ENCODE assay signal across 1 cellular context in genomic region chr7:27095050-27095896, GRCh38.
TF ChIP-seq lines count a peak whose summit lies in the region.

No MANE protein-coding gene starts in this region.

TF ChIP-seq in HEK293, 187 proteins besides CTCF, POLR2A, EP300 and RAD21 (continued from another document):
- TF ChIP-seq ZBTB10 (tag by site-specific recombination; IDR thresholded peaks at IDR 0.05): peak; percentile 49
- no peak for TF ChIP-seq ZNF654 (tag by site-specific recombination; IDR thresholded peaks at IDR 0.05; ENCODE audit: low read depth)
- no peak for TF ChIP-seq ZNF362 (tag by site-specific recombination; IDR thresholded peaks at IDR 0.05)
- no peak for TF ChIP-seq ZNF394 (tag by site-specific recombination; IDR thresholded peaks at IDR 0.05; ENCODE audit: borderline replicate concordance)
- TF ChIP-seq TCF7L2 (IDR thresholded peaks at IDR 0.05; ENCODE audit: borderline replicate concordance, low read depth, low read length): no peak
- peak; percentile 69 for TF ChIP-seq EGR2 (tag by site-specific recombination; IDR thresholded peaks at IDR 0.05; ENCODE audit: low read depth)
- peak; percentile 65 for TF ChIP-seq GLIS1 (tag by site-specific recombination; IDR thresholded peaks at IDR 0.05)
- TF ChIP-seq ZNF335 (tag by site-specific recombination; conservative IDR thresholded peaks at IDR 0.05): peak; percentile 57
- TF ChIP-seq GLIS2 (tag by site-specific recombination; IDR thresholded peaks at IDR 0.05): peak; percentile 91
- peak; percentile 76 for TF ChIP-seq ZFHX2 (tag by site-specific recombination; conservative IDR thresholded peaks at IDR 0.05)
- TF ChIP-seq ZIC2 (tag by site-specific recombination; IDR thresholded peaks at IDR 0.05): peak; percentile 26; the same call in 1 of the 2 replicates
- no peak for TF ChIP-seq ZBTB20 (tag by site-specific recombination; IDR thresholded peaks at IDR 0.05)
